7 cellular contexts compared by ENCODE assay signal in genomic region chr9:89178162-89179120, GRCh38. TPM values are rescaled to one million over a fixed set of nuclear protein-coding genes. Genes with fewer than 3 reads are reported as not detected.
DNase-seq lines count a peak whose midpoint lies in the region; ATAC-seq, FAIRE-seq and TF ChIP-seq lines count a peak whose summit lies in the region.

A gene with protein sequence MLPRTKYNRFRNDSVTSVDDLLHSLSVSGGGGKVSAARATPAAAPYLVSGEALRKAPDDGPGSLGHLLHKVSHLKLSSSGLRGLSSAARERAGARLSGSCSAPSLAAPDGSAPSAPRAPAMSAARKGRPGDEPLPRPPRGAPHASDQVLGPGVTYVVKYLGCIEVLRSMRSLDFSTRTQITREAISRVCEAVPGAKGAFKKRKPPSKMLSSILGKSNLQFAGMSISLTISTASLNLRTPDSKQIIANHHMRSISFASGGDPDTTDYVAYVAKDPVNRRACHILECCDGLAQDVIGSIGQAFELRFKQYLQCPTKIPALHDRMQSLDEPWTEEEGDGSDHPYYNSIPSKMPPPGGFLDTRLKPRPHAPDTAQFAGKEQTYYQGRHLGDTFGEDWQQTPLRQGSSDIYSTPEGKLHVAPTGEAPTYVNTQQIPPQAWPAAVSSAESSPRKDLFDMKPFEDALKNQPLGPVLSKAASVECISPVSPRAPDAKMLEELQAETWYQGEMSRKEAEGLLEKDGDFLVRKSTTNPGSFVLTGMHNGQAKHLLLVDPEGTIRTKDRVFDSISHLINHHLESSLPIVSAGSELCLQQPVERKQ (minus strand): TSS chr9:89178818. CDS start chr9:89178460, 358 bp downstream.

- H3K4me1 Mint-ChIP-seq in activated CD8-positive, alpha-beta T cell treated with anti-CD3 and anti-CD28 coated beads, Interleukin-2, amount 10 ng/mL, durations not matched to agents 7 days and 5 days (ENCODE audit: low read depth), result peaks cover 13% of the 10 kb centered on the region

- H3K27me3 ChIP-seq in small intestine (ENCODE audit: control insufficient read depth in 2 of 2, insufficient read depth in 2 of 2, low read length in 2 of 2), result peaks cover 0 to 8% of the 10 kb centered on the region in 2 donors

- H3K4me3 Mint-ChIP-seq in activated CD8-positive, alpha-beta T cell treated with anti-CD3 and anti-CD28 coated beads, Interleukin-2, amount 10 ng/mL, durations not matched to agents 7 days and 5 days, result no peak within 1 kb of the TSS

- H3K4me3 ChIP-seq in HFF-Myc (replicated peaks; ENCODE audit: low read depth, low read length), result peak within 1 kb of the TSS; percentile 49
- H3K4me3 ChIP-seq in iPS-11a (ENCODE audit: low read depth, low read length), result peak within 1 kb of the TSS; percentile 39
- peak within 1 kb of the TSS in 1 of 2 donors; percentile 58 for H3K4me3 ChIP-seq in small intestine (ENCODE audit: low read depth in 1 of 2, low read length in 2 of 2)

- DNase-seq in HFF-Myc (ENCODE audit: extremely low read depth, low read depth) (no peak), small intestine (no peak), DMS53 (lab: John Stamatoyannopoulos, UW) (no peak)
- no peak for DNase-seq in activated CD8-positive, alpha-beta T cell treated with anti-CD3 and anti-CD28 coated beads, Interleukin-2, amount 10 ng/mL, durations not matched to agents 7 days and 5 days

- H3K27ac Mint-ChIP-seq in activated CD8-positive, alpha-beta T cell treated with anti-CD3 and anti-CD28 coated beads, Interleukin-2, amount 10 ng/mL, durations not matched to agents 7 days and 5 days, result no peak within 1 kb of the TSS

- no peaks in the 10 kb centered on the region for H3K36me3 Mint-ChIP-seq in activated CD8-positive, alpha-beta T cell treated with anti-CD3 and anti-CD28 coated beads, Interleukin-2, amount 10 ng/mL, durations not matched to agents 7 days and 5 days (ENCODE audit: low read depth)

- no peaks in the 10 kb centered on the region for H3K9me3 Mint-ChIP-seq in activated CD8-positive, alpha-beta T cell treated with anti-CD3 and anti-CD28 coated beads, Interleukin-2, amount 10 ng/mL, durations not matched to agents 7 days and 5 days (ENCODE audit: insufficient read depth)

- peaks cover 61% of the 10 kb centered on the region for H3K27me3 Mint-ChIP-seq in activated CD8-positive, alpha-beta T cell treated with anti-CD3 and anti-CD28 coated beads, Interleukin-2, amount 10 ng/mL, durations not matched to agents 7 days and 5 days (ENCODE audit: low read depth)

- peaks cover 2 to 6% of the 10 kb centered on the region in 2 donors for H3K4me1 ChIP-seq in small intestine (ENCODE audit: control insufficient read depth in 2 of 2, insufficient read depth in 1 of 2, low read depth in 1 of 2, low read length in 1 of 2)

- CTCF ChIA-PET in activated CD8-positive, alpha-beta T cell treated with anti-CD3 and anti-CD28 coated beads, Interleukin-2, amount 10 ng/mL, durations not matched to agents 7 days and 5 days (lab: Charles Lee), result no interaction called here

- peak; percentile 40 for ATAC-seq in activated CD8-positive, alpha-beta T cell treated with anti-CD3 and anti-CD28 coated beads, Interleukin-2, amount 10 ng/mL, durations not matched to agents 7 days and 5 days
- ATAC-seq in GM18519 (IDR thresholded peaks at IDR 0.05; ENCODE audit: low FRiP score, unreplicated experiment), result no peak
- ATAC-seq in GM18907 (IDR thresholded peaks at IDR 0.05; ENCODE audit: unreplicated experiment), result no peak

- peak within 1 kb of the TSS; percentile 30 to 78 for H3K27ac ChIP-seq in small intestine (ENCODE audit: low read depth in 1 of 2, low read length in 1 of 2)

- TF ChIP-seq CTCF in HFF-Myc (IDR thresholded peaks at IDR 0.05; ENCODE audit: low read depth, low read length, missing control alignments), result no peak

- FAIRE-seq in small intestine (lab: Jason Lieb, UNC), result no peak

- no peaks in the 10 kb centered on the region for H3K36me3 ChIP-seq in small intestine (ENCODE audit: control insufficient read depth in 2 of 2, insufficient read depth in 2 of 2, low read length in 2 of 2)

- POLR2A ChIA-PET in activated CD8-positive, alpha-beta T cell treated with anti-CD3 and anti-CD28 coated beads, Interleukin-2, amount 10 ng/mL, durations not matched to agents 7 days and 5 days (lab: Charles Lee), result no interaction called here

- no peaks in the 10 kb centered on the region for H3K9me3 ChIP-seq in small intestine (ENCODE audit: control insufficient read depth, low read depth)

- WGBS in small intestine, 3 donors, result 6 to 12% (median 8%) methylated on average over 35 to 73 of the region's 73 CpGs

RNA-seq across cellular contexts. Expression of the gene that starts here (rescaled TPM):
- total RNA-seq in activated CD8-positive, alpha-beta T cell treated with anti-CD3 and anti-CD28 coated beads, Interleukin-2, amount 10 ng/mL, durations not matched to agents 7 days and 5 days, result not detected
- polyA plus RNA-seq in small intestine, result under 1 TPM in 2 of 3 donors, not detected in 1; 0.27 to 0.57 TPM

Comparison
In these comparisons a context has a peak if more than half of its experiments do, and no peak if none do; other contexts are left out.
1. Peak in ATAC-seq in activated CD8-positive, alpha-beta T cell treated with anti-CD3 and anti-CD28 coated beads, Interleukin-2, amount 10 ng/mL, durations not matched to agents 7 days and 5 days; RNA of the gene not detected or under 1 TPM.